8 cellular contexts compared by ENCODE assay signal in the genomic region with DNA sequence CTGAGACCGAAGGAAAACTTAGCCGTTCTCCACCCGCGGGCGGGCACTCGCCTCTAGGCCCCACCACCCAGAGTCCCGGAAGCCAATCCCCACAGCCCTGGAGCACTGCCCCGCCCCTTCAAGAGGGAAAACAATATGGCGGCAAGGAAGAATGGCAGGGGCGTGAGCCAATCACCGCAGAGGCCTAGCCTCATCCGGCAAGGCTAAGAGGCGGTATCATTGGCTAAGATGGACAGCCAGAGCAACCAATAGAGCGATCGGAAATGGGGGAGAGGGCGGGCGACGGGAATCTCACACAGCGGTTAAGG. TPM values are rescaled to one million over a fixed set of nuclear protein-coding genes. Genes with fewer than 3 reads are reported as not detected.
DNase-seq lines count a peak whose midpoint lies in the region; ATAC-seq, FAIRE-seq and TF ChIP-seq lines count a peak whose summit lies in the region.

No MANE protein-coding gene starts in this region.

- peaks cover under 1% of the 10 kb centered on the region for H3K36me3 Mint-ChIP-seq in type B pancreatic cell

- peaks cover 11 to 69% (median 41%) of the 10 kb centered on the region in 9 donors for H3K4me1 ChIP-seq in heart right ventricle

- peaks cover 0 to 16% (median 0%) of the 10 kb centered on the region in 9 donors for H3K36me3 ChIP-seq in heart right ventricle

- TF ChIP-seq CTCF in heart right ventricle (IDR thresholded peaks at IDR 0.05) (peak in 1 of 9 donors; percentile 1), type B pancreatic cell (conservative IDR thresholded peaks at IDR 0.05) (no peak)

- ATAC-seq in HG02840 (IDR thresholded peaks at IDR 0.05; ENCODE audit: low FRiP score, unreplicated experiment) (peak; percentile 71), heart right ventricle (peak; percentile 85 to 92 (median 90))

- FAIRE-seq in GM12891 (lab: Jason Lieb, UNC) = no peak

- intact Hi-C loops in heart right ventricle (cut with DNase I) = loop anchor here in 5 of 10 donors (2.0 to 10.0 kb wide), 8 partner anchors 69 to 370 kb away; a partner anchor contains a TSS

- peak; percentile 45; the same call in 1 of the 2 replicates for TF ChIP-seq POLR2A in GM12891 (IDR thresholded peaks at IDR 0.05; ENCODE audit: low read depth, low read length)

- H3K4me1 Mint-ChIP-seq in type B pancreatic cell (ENCODE audit: unreplicated experiment) = peaks cover 25% of the 10 kb centered on the region

- no peak overlapping the region for H3K27ac Mint-ChIP-seq in type B pancreatic cell

- DNase-seq in GM12891 (ENCODE audit: insufficient read length, low spot score) = peak; percentile 93
- DNase-seq in NCI-H1436 (lab: John Stamatoyannopoulos, UW) = peak; percentile 96
- peak; percentile 88 to 97 for DNase-seq in SW 1271 (lab: John Stamatoyannopoulos, UW)
- peak; percentile 98 for DNase-seq in amniotic stem cell (lab: John Stamatoyannopoulos, UW)
- peak; percentile 99 to 100 for DNase-seq in heart right ventricle
- peak; percentile 100 for DNase-seq in pons (ENCODE audit: low spot score)
- peak; percentile 98 for DNase-seq in type B pancreatic cell (ENCODE audit: extremely low spot score, unreplicated experiment)

- peak overlapping the region; percentile 69 to 96 (median 93) for H3K27ac ChIP-seq in heart right ventricle

- H3K27me3 ChIP-seq in heart right ventricle = no peaks in the 10 kb centered on the region

- peak overlapping the region; percentile 67 to 99 (median 82) for H3K4me3 ChIP-seq in heart right ventricle

- WGBS in heart right ventricle, 2 donors = 0 to 1% methylated on average over 19 of the region's 19 CpGs

- H3K4me3 Mint-ChIP-seq in type B pancreatic cell = no peak overlapping the region

- no peaks in the 10 kb centered on the region for H3K9me3 ChIP-seq in heart right ventricle

- H3K27me3 Mint-ChIP-seq in type B pancreatic cell = no peaks in the 10 kb centered on the region

- no peaks in the 10 kb centered on the region for H3K9me3 Mint-ChIP-seq in type B pancreatic cell

TF ChIP-seq in GM12891, 5 proteins besides CTCF, POLR2A, EP300 and RAD21:
- TF ChIP-seq PAX5 (IDR thresholded peaks at IDR 0.05; ENCODE audit: insufficient read depth, low read length, severe bottlenecking) (no peak), TAF1 (IDR thresholded peaks at IDR 0.05; ENCODE audit: low read depth, low read length) (no peak), POU2F2 (IDR thresholded peaks at IDR 0.05; ENCODE audit: low read depth, low read length) (no peak), POLR2AphosphoS5 (IDR thresholded peaks at IDR 0.05; ENCODE audit: low read depth, low read length) (no peak), SPI1 (IDR thresholded peaks at IDR 0.05; ENCODE audit: low read depth, low read length) (no peak)
TF ChIP-seq in GM12891: peak in this region for 0.

RNA-seq across cellular contexts. Expression of a gene that starts 0.5 kb away (rescaled TPM):
- 36.4 TPM for polyA plus RNA-seq in GM12891 (2012; ENCODE audit: low read depth, missing spikeins)
- 100 to 1,000 TPM in 8 of 10 donors, 10 to 100 TPM in 2; 90.1 to 138 (median 110) TPM for total RNA-seq in heart right ventricle
- 100 to 1,000 TPM; 102 to 113 TPM for polyA plus RNA-seq in heart right ventricle
- total RNA-seq in type B pancreatic cell (ENCODE audit: low replicate concordance) = 73.1 and 95.4 TPM in 2 replicates

RNA-seq across cellular contexts. Expression of a gene that starts 1.8 kb away (rescaled TPM):
- polyA plus RNA-seq in GM12891 (2012; ENCODE audit: low read depth, missing spikeins) = 2.3 TPM
- 10 to 100 TPM in 1 of 10 donors, 1 to 10 TPM in 9; 5.7 to 10.1 (median 7.5) TPM for total RNA-seq in heart right ventricle
- polyA plus RNA-seq in heart right ventricle = 1 to 10 TPM; 3.3 to 4.9 TPM
- total RNA-seq in type B pancreatic cell (ENCODE audit: low replicate concordance) = 18.5 and 29.4 TPM in 2 replicates

RNA-seq across cellular contexts. Expression of a gene that starts 50.6 kb away (rescaled TPM):
- polyA plus RNA-seq in GM12891 (2012; ENCODE audit: low read depth, missing spikeins) = 0.59 TPM
- not detected for total RNA-seq in heart right ventricle
- not detected for polyA plus RNA-seq in heart right ventricle
- 0.75 and 2.3 TPM in 2 replicates for total RNA-seq in type B pancreatic cell (ENCODE audit: low replicate concordance)

Comparison
In these comparisons a context has a peak if more than half of its experiments do, and no peak if none do; other contexts are left out.
1. Peak in every context shown above with its lines: DNase-seq, ATAC-seq, H3K4me3 ChIP-seq and H3K27ac ChIP-seq.